Comparison of ENCODE assay signal across 17 cellular contexts in genomic region chr3:147890114-147890513, GRCh38.
DNase-seq lines count a peak whose midpoint lies in the region; ATAC-seq and TF ChIP-seq lines count a peak whose summit lies in the region.
"Had no signal": no experiment of that assay in that cellular context is flagged by ENCODE, and none has a peak within 500 bp of the region (broad histone marks: within the 10 kb centered on the region; RNA-seq: fewer than 3 reads in every experiment).

No MANE protein-coding gene starts in this region.

- intact Hi-C loops in mucosa of descending colon (cut with DNase I, micrococcal nuclease): no loop called here

- DNase-seq in GM19238 (ENCODE audit: insufficient read length, low spot score): peak; percentile 7
- DNase-seq in mucosa of descending colon: no peak
- no peak for DNase-seq in NCI-H446 treated with DMSO at 0.1 percent for 48 hours (lab: John Stamatoyannopoulos, UW)
- no peak for DNase-seq in HK-2 (ENCODE audit: unreplicated experiment)
- DNase-seq in NK-92 (lab: John Stamatoyannopoulos, UW; ENCODE audit: unreplicated experiment): no peak
- no peak for DNase-seq in activated effector memory CD4-positive, alpha-beta T cell treated with Interleukin-2 at 50 U/mL for 16 hours
- DNase-seq: activated CD8-positive, alpha-beta memory T cell treated with anti-CD3 and anti-CD28 coated beads, Interleukin-2, amount 50 U/mL, for 4 hours; hippocampal formation; NCI-H2029 treated with DMSO at 0.1 percent for 48 hours; NK-92 treated with Interleukin-12 subunit alpha and Interleukin-12 subunit beta, amount 100 ng/mL, for 24 hours; small intestine; WERI-Rb-1 had no signal

- H3K4me1 ChIP-seq in mucosa of descending colon (ENCODE audit: low read depth): no peaks in the 10 kb centered on the region

- H3K36me3 ChIP-seq in mucosa of descending colon (ENCODE audit: low read depth): no peaks in the 10 kb centered on the region
- H3K36me3 ChIP-seq: WERI-Rb-1 had no signal

- TF ChIP-seq CTCF in mucosa of descending colon (IDR thresholded peaks at IDR 0.05): no peak

- ATAC-seq in GM21737 (IDR thresholded peaks at IDR 0.05; ENCODE audit: unreplicated experiment) (peak; percentile 85), HG03103 (IDR thresholded peaks at IDR 0.05; ENCODE audit: low read depth, unreplicated experiment) (peak; percentile 48), mucosa of descending colon (peak; percentile 78)
- ATAC-seq: esophagus mucosa had no signal

- no peak overlapping the region for H3K4me3 ChIP-seq in mucosa of descending colon
- H3K4me3 ChIP-seq: lung, SK-N-MC had no signal

- H3K9me3 ChIP-seq in mucosa of descending colon: no peaks in the 10 kb centered on the region
